10 cellular contexts compared by ENCODE assay signal in the genomic region with DNA sequence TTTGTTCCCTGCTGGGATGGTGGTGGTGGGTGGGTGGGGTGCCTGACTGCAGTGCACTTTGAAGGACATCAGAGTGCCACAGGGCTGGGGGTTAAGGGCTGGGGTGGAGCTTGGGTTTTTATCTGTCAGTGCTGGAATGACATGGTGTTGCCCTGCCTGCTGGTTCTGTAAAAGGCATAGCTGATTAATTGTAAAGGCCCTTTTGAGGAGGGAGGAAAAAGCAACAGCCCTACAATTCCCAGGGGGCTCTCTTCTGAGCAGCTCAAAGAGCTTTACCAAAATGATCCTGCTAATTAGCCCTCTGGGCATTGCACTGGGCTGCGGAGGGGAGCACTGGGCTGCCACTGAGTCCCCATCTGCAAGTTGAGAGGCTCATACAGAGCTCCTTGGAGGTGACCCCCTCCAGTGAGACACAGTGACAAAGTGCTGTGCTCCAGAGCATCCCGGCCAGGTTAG. TPM values are rescaled to one million over a fixed set of nuclear protein-coding genes. Genes with fewer than 3 reads are reported as not detected.
DNase-seq lines count a peak whose midpoint lies in the region; ATAC-seq and TF ChIP-seq lines count a peak whose summit lies in the region.
"Had no signal": no experiment of that assay in that cellular context is flagged by ENCODE, and none has a peak within 500 bp of the region (broad histone marks: within the 10 kb centered on the region; RNA-seq: fewer than 3 reads in every experiment).

No MANE protein-coding gene starts in this region.

- POLR2A ChIA-PET in HCT116 (lab: Charles Lee), result no interaction called here
- POLR2A ChIA-PET in PC-3 (lab: Charles Lee; ENCODE audit: unreplicated experiment), result interaction anchor here (0.6 kb wide), 3 partner anchors 25 to 295 kb away, joined by 3 to 6 read pairs (median 5); no protein-coding TSS in a partner anchor

- peaks cover 13 to 15% of the 10 kb centered on the region in 2 experiments; a peak in 3 of 4 replicates for H3K36me3 ChIP-seq in HCT116 (ENCODE audit: control insufficient read depth in 1 of 2, insufficient read depth in 2 of 2, low read length in 2 of 2)
- H3K36me3 ChIP-seq in PC-3 (ENCODE audit: low read depth, low read length), result peaks cover 10% of the 10 kb centered on the region
- peaks cover 5% of the 10 kb centered on the region for H3K36me3 ChIP-seq in cardiac muscle cell

- H3F3A ChIP-seq in PC-3 (ENCODE audit: low read length, unreplicated experiment), result no peaks in the 10 kb centered on the region

- H3K79me2 ChIP-seq in HCT116 (ENCODE audit: insufficient read depth, low read length), result peaks cover 82% of the 10 kb centered on the region
- peaks cover 74% of the 10 kb centered on the region for H3K79me2 ChIP-seq in PC-3 (ENCODE audit: low read length)

- no peaks in the 10 kb centered on the region for H3K9me2 ChIP-seq in HCT116 (ENCODE audit: insufficient read depth)
- no peaks in the 10 kb centered on the region for H3K9me2 ChIP-seq in PC-3 (replicated peaks; ENCODE audit: low read length)

- BruUV-seq in HCT116 (replicated peaks; lab: Mats Ljungman, UMichigan) (no TSS peak), PC-3 (replicated peaks; lab: Mats Ljungman, UMichigan) (no TSS peak)

- H3K4me3 ChIP-seq in HCT116 (replicated peaks in 1 of 2; ENCODE audit: low read depth in 1 of 2, low read length in 2 of 2) (peak overlapping the region in 1 of 2 experiments; percentile 42; a peak in 1 of 4 replicates), PC-3 (ENCODE audit: low read length) (no peak overlapping the region), cardiac muscle cell (no peak overlapping the region), skin epidermis (no peak overlapping the region)

- H3K9me3 ChIP-seq in HCT116 (ENCODE audit: control insufficient read depth in 1 of 2, insufficient read depth in 1 of 2, low read depth in 1 of 2, low read length in 2 of 2) (no peaks in the 10 kb centered on the region), PC-3 (ENCODE audit: low read length) (no peaks in the 10 kb centered on the region), cardiac muscle cell (ENCODE audit: low read depth) (no peaks in the 10 kb centered on the region)

- ATAC-seq in HCT116 (no peak), PC-3 (no peak)

- H3K9ac ChIP-seq in HCT116 (ENCODE audit: low read length), result peak overlapping the region; percentile 48
- no peak overlapping the region; the same call in 1 of the 2 replicates for H3K9ac ChIP-seq in PC-3 (ENCODE audit: low read length)

- H3K4me1 ChIP-seq in HCT116 (ENCODE audit: control insufficient read depth in 1 of 2, insufficient read depth in 2 of 2, low read length in 2 of 2) (peaks cover 64 to 68% of the 10 kb centered on the region in 2 experiments), PC-3 (ENCODE audit: insufficient read depth, low read length) (peaks cover 57% of the 10 kb centered on the region), cardiac muscle cell (ENCODE audit: low read depth) (peaks cover 33% of the 10 kb centered on the region)

- DNase-seq in HCT116 (ENCODE audit: low read depth, low spot score) (no peak), PC-3 (no peak), cardiac muscle cell (ENCODE audit: low read depth in 1 of 2, low spot score in 1 of 2) (peak in 1 of 2 donors; percentile 63), ureter (ENCODE audit: low spot score) (no peak), mesenteric fat pad (ENCODE audit: low spot score) (no peak), iPS-NIHi11 (ENCODE audit: low spot score) (no peak)
- DNase-seq in activated CD4-positive, alpha-beta T cell treated with anti-CD3 and anti-CD28 coated beads for 4 hours, result no peak
- DNase-seq: DND-41; effector CD4-positive, alpha-beta T cell had no signal

- RAD21 ChIA-PET in HCT116 (lab: Charles Lee; ENCODE audit: low non-redundant PET in 1 of 2, low total read pairs in 2 of 2, uncharacterized antibody in 2 of 2, unreplicated experiment in 2 of 2), result no interaction called here

- H3K27ac ChIP-seq in HCT116 (ENCODE audit: low read depth, low read length) (peak overlapping the region; percentile 30; the same call in 1 of the 2 replicates), PC-3 (ENCODE audit: low read length) (peak overlapping the region; percentile 84), cardiac muscle cell (peak overlapping the region; percentile 87), skin epidermis (peak overlapping the region in 13 of 21 experiments; percentile 4 to 84 (median 58))

- intact Hi-C loops in HCT116 (cut with micrococcal nuclease) (no loop called here), PC-3 (cut with micrococcal nuclease) (no loop called here)

- CTCF ChIA-PET in HCT116 (lab: Charles Lee), result interaction anchor here (0.6 to 1.2 kb wide), 5 partner anchors 34 to 53 kb away, joined by 3 to 4 read pairs (median 3); no protein-coding TSS in a partner anchor
- CTCF ChIA-PET in PC-3 (lab: Charles Lee), result interaction anchor here (0.6 to 1.1 kb wide), 5 partner anchors 37 to 50 kb away, joined by 3 to 6 read pairs (median 5); no protein-coding TSS in a partner anchor

- TF ChIP-seq RAD21 in HCT116 (IDR thresholded peaks at IDR 0.05; ENCODE audit: low read depth), result no peak

- H3K4me2 ChIP-seq in HCT116 (ENCODE audit: low read length), result peak overlapping the region; percentile 89
- H3K4me2 ChIP-seq in PC-3 (ENCODE audit: low read length), result peak overlapping the region; percentile 74

- TF ChIP-seq CTCF in HCT116 (IDR thresholded peaks at IDR 0.05 in 2 of 3, conservative IDR thresholded peaks at IDR 0.05 in 1 of 3; ENCODE audit: borderline replicate concordance in 1 of 3, insufficient read depth in 1 of 3, low read depth in 2 of 3, low read length in 2 of 3) (no peak), PC-3 (conservative IDR thresholded peaks at IDR 0.05; ENCODE audit: low read depth, low read length) (no peak), cardiac muscle cell (IDR thresholded peaks at IDR 0.05; ENCODE audit: low read depth, low read length) (no peak)

- H4K20me1 ChIP-seq in HCT116 (ENCODE audit: insufficient read depth) (peaks cover 4% of the 10 kb centered on the region; the same call in 1 of the 2 replicates), PC-3 (ENCODE audit: low read length) (no peaks in the 10 kb centered on the region)

- H2AFZ ChIP-seq in HCT116 (ENCODE audit: low read depth, low read length, poor library complexity, severe bottlenecking) (no peak overlapping the region), PC-3 (ENCODE audit: low read length) (no peak overlapping the region)

- H3K27me3 ChIP-seq in HCT116 (ENCODE audit: insufficient read depth, low read length) (no peaks in the 10 kb centered on the region), PC-3 (ENCODE audit: low read length) (no peaks in the 10 kb centered on the region), cardiac muscle cell (no peaks in the 10 kb centered on the region)

- TF ChIP-seq POLR2A in HCT116 (IDR thresholded peaks at IDR 0.05; ENCODE audit: borderline replicate concordance, extremely low read depth, insufficient read depth, insufficient read length), result no peak

TF ChIP-seq in HCT116, 20 proteins besides CTCF, POLR2A, EP300 and RAD21:
- TF ChIP-seq EZH2phosphoT487 (IDR thresholded peaks at IDR 0.05; ENCODE audit: borderline replicate concordance) (no peak), CBX3 (IDR thresholded peaks at IDR 0.05; ENCODE audit: low read depth) (no peak), TCF7L2 (IDR thresholded peaks at IDR 0.05; ENCODE audit: borderline replicate concordance, extremely low read depth, insufficient read depth, insufficient read length) (no peak), SP1 (IDR thresholded peaks at IDR 0.05; ENCODE audit: low read depth) (no peak), POLR2AphosphoS5 (IDR thresholded peaks at IDR 0.05; ENCODE audit: low read depth, low read length) (no peak)
- TF ChIP-seq, protein P1, sequence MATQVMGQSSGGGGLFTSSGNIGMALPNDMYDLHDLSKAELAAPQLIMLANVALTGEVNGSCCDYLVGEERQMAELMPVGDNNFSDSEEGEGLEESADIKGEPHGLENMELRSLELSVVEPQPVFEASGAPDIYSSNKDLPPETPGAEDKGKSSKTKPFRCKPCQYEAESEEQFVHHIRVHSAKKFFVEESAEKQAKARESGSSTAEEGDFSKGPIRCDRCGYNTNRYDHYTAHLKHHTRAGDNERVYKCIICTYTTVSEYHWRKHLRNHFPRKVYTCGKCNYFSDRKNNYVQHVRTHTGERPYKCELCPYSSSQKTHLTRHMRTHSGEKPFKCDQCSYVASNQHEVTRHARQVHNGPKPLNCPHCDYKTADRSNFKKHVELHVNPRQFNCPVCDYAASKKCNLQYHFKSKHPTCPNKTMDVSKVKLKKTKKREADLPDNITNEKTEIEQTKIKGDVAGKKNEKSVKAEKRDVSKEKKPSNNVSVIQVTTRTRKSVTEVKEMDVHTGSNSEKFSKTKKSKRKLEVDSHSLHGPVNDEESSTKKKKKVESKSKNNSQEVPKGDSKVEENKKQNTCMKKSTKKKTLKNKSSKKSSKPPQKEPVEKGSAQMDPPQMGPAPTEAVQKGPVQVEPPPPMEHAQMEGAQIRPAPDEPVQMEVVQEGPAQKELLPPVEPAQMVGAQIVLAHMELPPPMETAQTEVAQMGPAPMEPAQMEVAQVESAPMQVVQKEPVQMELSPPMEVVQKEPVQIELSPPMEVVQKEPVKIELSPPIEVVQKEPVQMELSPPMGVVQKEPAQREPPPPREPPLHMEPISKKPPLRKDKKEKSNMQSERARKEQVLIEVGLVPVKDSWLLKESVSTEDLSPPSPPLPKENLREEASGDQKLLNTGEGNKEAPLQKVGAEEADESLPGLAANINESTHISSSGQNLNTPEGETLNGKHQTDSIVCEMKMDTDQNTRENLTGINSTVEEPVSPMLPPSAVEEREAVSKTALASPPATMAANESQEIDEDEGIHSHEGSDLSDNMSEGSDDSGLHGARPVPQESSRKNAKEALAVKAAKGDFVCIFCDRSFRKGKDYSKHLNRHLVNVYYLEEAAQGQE (IDR thresholded peaks at IDR 0.05; ENCODE audit: low read depth), result no peak

RNA-seq across cellular contexts. Expression of a gene that starts 21.2 kb away (rescaled TPM):
- 55.6 TPM for total RNA-seq in HCT116 (2021; ENCODE audit: unreplicated experiment)
- polyA plus RNA-seq in HCT116 (2012), result 36.0 and 37.8 TPM in 2 replicates
- total RNA-seq in PC-3 (2014; rRNA removed), result 49.6 and 64.0 TPM in 2 replicates
- 54.8 and 72.2 TPM in 2 replicates for total RNA-seq in cardiac muscle cell
- 17.7 and 19.2 TPM in 2 replicates for polyA plus RNA-seq in cardiac muscle cell
- total RNA-seq in ureter, result 111 TPM
- total RNA-seq in mesenteric fat pad, result 35.6 TPM

Comparison
In these comparisons a context has a peak if more than half of its experiments do, and no peak if none do; other contexts are left out.
1. H3K27ac ChIP-seq: peak in every context shown above with its lines; median percentile 87 in cardiac muscle cell; 84 in PC-3; 58 in skin epidermis; 30 in HCT116.